11 cellular contexts compared by ENCODE assay signal in the genomic region with DNA sequence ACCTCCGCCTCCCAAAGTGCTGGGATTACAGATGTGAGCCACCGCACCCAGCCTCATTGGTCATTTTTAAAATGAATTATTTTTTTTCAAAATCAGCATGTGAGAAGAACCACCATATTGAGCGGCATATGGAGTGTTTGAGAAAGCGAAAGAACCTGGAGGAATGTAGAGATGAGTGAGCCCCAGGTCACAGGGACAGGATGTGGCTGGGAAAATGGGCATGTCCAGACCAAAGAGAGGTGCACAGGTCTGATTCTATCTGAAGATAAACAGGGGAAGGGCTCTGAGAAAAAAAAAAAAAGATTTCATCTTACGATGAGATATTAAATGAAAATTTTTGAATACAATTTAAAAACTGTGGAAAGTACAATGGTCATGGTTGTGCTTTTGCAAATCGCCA. TPM values are rescaled to one million over a fixed set of nuclear protein-coding genes. Genes with fewer than 3 reads are reported as not detected.
A peak's percentile ranks its signal among the peaks of the same experiment; 100 is the strongest.
DNase-seq lines count a peak whose midpoint lies in the region; ATAC-seq and TF ChIP-seq lines count a peak whose summit lies in the region.
"Not testable (repeated sequence)": the region's sequence is repeated elsewhere in the genome, so short reads cannot be mapped to it uniquely, and the experiment has no call there.
"Had no signal": no experiment of that assay in that cellular context is flagged by ENCODE, and none has a peak within 500 bp of the region (broad histone marks: within the 10 kb centered on the region; RNA-seq: fewer than 3 reads in every experiment).

No MANE protein-coding gene starts in this region.

- intact Hi-C loops in CD14-positive monocyte (cut with micrococcal nuclease) = loop anchor here in 1 of 2 donors (2.0 kb wide), 1 partner anchor 14 kb away; no protein-coding TSS in a partner anchor
- intact Hi-C loops in activated B cell treated with CpG ODN at 0.5 μM for 24 hours (cut with micrococcal nuclease) = loop anchor here (1.0 kb wide), 1 partner anchor 10 kb away; no protein-coding TSS in a partner anchor
- intact Hi-C loops in left ventricle myocardium inferior (cut with micrococcal nuclease); natural killer cell (cut with micrococcal nuclease): not testable (repeated sequence)

- not testable (repeated sequence) for ATAC-seq in activated B cell treated with CpG ODN at 0.5 μM for 24 hours (ENCODE audit: low read depth); activated T-cell treated with anti-CD3 and anti-CD28 coated beads, Interleukin-2, amount 50 U/mL, for 4 hours; thoracic aorta (ENCODE audit: insufficient number of reproducible peaks, low FRiP score, low read depth)
- ATAC-seq in natural killer cell = peak; percentile 27 to 46 (median 35)

- H3K27ac ChIP-seq in KOPT-K1 (ENCODE audit: low read depth, low read length, poor library complexity, severe bottlenecking) (peak overlapping the region; percentile 90), thoracic aorta (peak overlapping the region in 1 of 2 donors; percentile 8)
- not testable (repeated sequence) for H3K27ac ChIP-seq in left ventricle myocardium inferior (replicated peaks)

- H3K9me3 Mint-ChIP-seq in CD14-positive monocyte; activated B cell treated with CpG ODN at 0.5 μM for 24 hours; activated T-cell treated with anti-CD3 and anti-CD28 coated beads, Interleukin-2, amount 50 U/mL, for 4 hours; activated naive CD8-positive, alpha-beta T cell treated with anti-CD3 and anti-CD28 coated beads for 36 hours; natural killer cell: not testable (repeated sequence)

- peaks cover 35% of the 10 kb centered on the region for H3K36me3 ChIP-seq in KOPT-K1 (ENCODE audit: insufficient read depth, low read length)
- H3K36me3 ChIP-seq in left ventricle myocardium inferior, thoracic aorta: not testable (repeated sequence)

- not testable (repeated sequence) for H3K9me3 ChIP-seq in KOPT-K1 (ENCODE audit: insufficient read depth, low read length, poor library complexity, severe bottlenecking); left ventricle myocardium inferior (replicated peaks); thoracic aorta

- POLR2A ChIA-PET in activated B cell treated with CpG ODN at 0.5 μM for 24 hours (lab: Charles Lee) = interaction anchor here (0.8 to 1.1 kb wide), 2 partner anchors 9 to 26 kb away, joined by 4 to 8 read pairs; no protein-coding TSS in a partner anchor

- H3K27me3 ChIP-seq in left ventricle myocardium inferior (ENCODE audit: low read depth) = peaks cover 27% of the 10 kb centered on the region
- not testable (repeated sequence) for H3K27me3 ChIP-seq in thoracic aorta (replicated peaks; ENCODE audit: insufficient read depth)

- CTCF ChIA-PET in activated B cell treated with CpG ODN at 0.5 μM for 24 hours (lab: Charles Lee) = not testable (repeated sequence)

- peaks cover 65% of the 10 kb centered on the region for H3K4me1 Mint-ChIP-seq in CD14-positive monocyte
- H3K4me1 Mint-ChIP-seq in activated B cell treated with CpG ODN at 0.5 μM for 24 hours = peaks cover 72% of the 10 kb centered on the region
- peaks cover 64% of the 10 kb centered on the region for H3K4me1 Mint-ChIP-seq in activated T-cell treated with anti-CD3 and anti-CD28 coated beads, Interleukin-2, amount 50 U/mL, for 4 hours (ENCODE audit: low read depth)
- H3K4me1 Mint-ChIP-seq in activated naive CD8-positive, alpha-beta T cell treated with anti-CD3 and anti-CD28 coated beads for 36 hours = peaks cover 45% of the 10 kb centered on the region
- peaks cover 41 to 58% of the 10 kb centered on the region in 2 donors for H3K4me1 Mint-ChIP-seq in natural killer cell

- not testable (repeated sequence) for TF ChIP-seq CTCF in CD14-positive monocyte (IDR thresholded peaks at IDR 0.05); activated B cell treated with CpG ODN at 0.5 μM for 24 hours (IDR thresholded peaks at IDR 0.05); left ventricle myocardium inferior (IDR thresholded peaks at IDR 0.05; ENCODE audit: borderline replicate concordance); natural killer cell (IDR thresholded peaks at IDR 0.05); thoracic aorta (IDR thresholded peaks at IDR 0.05)

- not testable (repeated sequence) for H3K4me1 ChIP-seq in left ventricle myocardium inferior; thoracic aorta (ENCODE audit: control insufficient read depth in 1 of 2, low read depth in 2 of 2)

- H3K27ac Mint-ChIP-seq in CD14-positive monocyte (peak overlapping the region; percentile 89 to 99 (median 97)), activated B cell treated with CpG ODN at 0.5 μM for 24 hours (peak overlapping the region; percentile 92), natural killer cell (peak overlapping the region; percentile 96 to 97)
- peak overlapping the region; percentile 86 for H3K27ac Mint-ChIP-seq in activated naive CD8-positive, alpha-beta T cell treated with anti-CD3 and anti-CD28 coated beads for 36 hours

- H3K27me3 Mint-ChIP-seq in CD14-positive monocyte (ENCODE audit: low read depth in 3 of 3); activated B cell treated with CpG ODN at 0.5 μM for 24 hours; activated T-cell treated with anti-CD3 and anti-CD28 coated beads, Interleukin-2, amount 50 U/mL, for 4 hours (ENCODE audit: low read depth); activated naive CD8-positive, alpha-beta T cell treated with anti-CD3 and anti-CD28 coated beads for 36 hours; natural killer cell (ENCODE audit: low read depth in 2 of 2): not testable (repeated sequence)

- H3K36me3 Mint-ChIP-seq in CD14-positive monocyte (peaks cover 23 to 33% of the 10 kb centered on the region in 2 donors), activated B cell treated with CpG ODN at 0.5 μM for 24 hours (ENCODE audit: low read depth) (peaks cover 13% of the 10 kb centered on the region)
- H3K36me3 Mint-ChIP-seq in activated T-cell treated with anti-CD3 and anti-CD28 coated beads, Interleukin-2, amount 50 U/mL, for 4 hours (ENCODE audit: insufficient read depth); natural killer cell: not testable (repeated sequence)
- peaks cover 15% of the 10 kb centered on the region for H3K36me3 Mint-ChIP-seq in activated naive CD8-positive, alpha-beta T cell treated with anti-CD3 and anti-CD28 coated beads for 36 hours

- H3K4me3 Mint-ChIP-seq in CD14-positive monocyte = peak overlapping the region; percentile 92 to 95
- peak overlapping the region; percentile 88 for H3K4me3 Mint-ChIP-seq in activated B cell treated with CpG ODN at 0.5 μM for 24 hours
- peak overlapping the region; percentile 68 for H3K4me3 Mint-ChIP-seq in activated T-cell treated with anti-CD3 and anti-CD28 coated beads, Interleukin-2, amount 50 U/mL, for 4 hours
- peak overlapping the region; percentile 90 for H3K4me3 Mint-ChIP-seq in activated naive CD8-positive, alpha-beta T cell treated with anti-CD3 and anti-CD28 coated beads for 36 hours
- peak overlapping the region; percentile 97 for H3K4me3 Mint-ChIP-seq in natural killer cell

- not testable (repeated sequence) for DNase-seq in CD14-positive monocyte (ENCODE audit: low spot score); activated B cell treated with CpG ODN at 0.5 μM for 24 hours; activated T-cell treated with anti-CD3 and anti-CD28 coated beads, Interleukin-2, amount 50 U/mL, for 4 hours; activated naive CD8-positive, alpha-beta T cell treated with anti-CD3 and anti-CD28 coated beads for 36 hours; left ventricle myocardium inferior; natural killer cell; thoracic aorta (ENCODE audit: low spot score)

- H3K4me3 ChIP-seq in left ventricle myocardium inferior (peak overlapping the region; percentile 41), thoracic aorta (peak overlapping the region; percentile 43)

RNA-seq across cellular contexts. Expression of gene LAIR1, which starts 2.0 kb away (rescaled TPM):
- 10 to 100 TPM; 48.0 to 73.8 TPM for polyA plus RNA-seq in CD14-positive monocyte
- total RNA-seq in activated B cell treated with CpG ODN at 0.5 μM for 24 hours = 30.5 and 31.0 TPM in 2 replicates
- total RNA-seq in activated T-cell treated with anti-CD3 and anti-CD28 coated beads, Interleukin-2, amount 50 U/mL, for 4 hours = 1 to 10 TPM; 4.7 to 6.1 (median 5.5) TPM
- 10 to 100 TPM in 1 of 2 experiments, 1 to 10 TPM in 1; 9.0 to 10.1 TPM for total RNA-seq in activated naive CD8-positive, alpha-beta T cell treated with anti-CD3 and anti-CD28 coated beads for 36 hours
- total RNA-seq in left ventricle myocardium inferior = 5.1 TPM
- total RNA-seq in natural killer cell = 100 to 1,000 TPM; 117 to 163 (median 156) TPM
- total RNA-seq in thoracic aorta = 10 to 100 TPM; 31.2 to 64.7 TPM
- total RNA-seq: A673, HT-29, IMR-90 had no signal
- polyA plus RNA-seq: IMR-90 had no signal

RNA-seq across cellular contexts. Expression of gene LILRA4, which starts 23.8 kb away (rescaled TPM):
- 1 to 10 TPM; 2.2 to 3.4 TPM for polyA plus RNA-seq in CD14-positive monocyte
- total RNA-seq in activated B cell treated with CpG ODN at 0.5 μM for 24 hours = 26.3 and 26.6 TPM in 2 replicates
- not detected for total RNA-seq in activated T-cell treated with anti-CD3 and anti-CD28 coated beads, Interleukin-2, amount 50 U/mL, for 4 hours
- under 1 TPM in 1 of 2 experiments, not detected in 1; 0.40 TPM for total RNA-seq in activated naive CD8-positive, alpha-beta T cell treated with anti-CD3 and anti-CD28 coated beads for 36 hours
- not detected for total RNA-seq in left ventricle myocardium inferior
- 1 to 10 TPM in 2 of 3 donors, not detected in 1; 2.0 to 2.4 TPM for total RNA-seq in natural killer cell
- total RNA-seq in thoracic aorta = not detected
- total RNA-seq: A673, HT-29, IMR-90 had no signal
- polyA plus RNA-seq: IMR-90 had no signal

RNA-seq across cellular contexts. Expression of gene LILRA5, which starts 49.8 kb away (rescaled TPM):
- polyA plus RNA-seq in CD14-positive monocyte = 100 to 1,000 TPM; 516 to 580 TPM
- total RNA-seq in activated B cell treated with CpG ODN at 0.5 μM for 24 hours = 1.3 and 1.9 TPM in 2 replicates
- total RNA-seq in activated T-cell treated with anti-CD3 and anti-CD28 coated beads, Interleukin-2, amount 50 U/mL, for 4 hours = not detected
- total RNA-seq in activated naive CD8-positive, alpha-beta T cell treated with anti-CD3 and anti-CD28 coated beads for 36 hours = not detected
- 0.66 TPM for total RNA-seq in left ventricle myocardium inferior
- 10 to 100 TPM in 2 of 3 donors, 1 to 10 TPM in 1; 3.4 to 22.3 (median 11.1) TPM for total RNA-seq in natural killer cell
- 10 to 100 TPM in 1 of 2 donors, 1 to 10 TPM in 1; 9.6 to 12.2 TPM for total RNA-seq in thoracic aorta
- total RNA-seq: A673, HT-29, IMR-90 had no signal
- polyA plus RNA-seq: IMR-90 had no signal

RNA-seq across cellular contexts. Expression of gene TTYH1, which starts 52.5 kb away (rescaled TPM):
- polyA plus RNA-seq in CD14-positive monocyte = not detected
- total RNA-seq in activated B cell treated with CpG ODN at 0.5 μM for 24 hours = not detected in 2 replicates
- total RNA-seq in activated T-cell treated with anti-CD3 and anti-CD28 coated beads, Interleukin-2, amount 50 U/mL, for 4 hours = under 1 TPM in 1 of 3 donors, not detected in 2; 0.46 TPM
- total RNA-seq in activated naive CD8-positive, alpha-beta T cell treated with anti-CD3 and anti-CD28 coated beads for 36 hours = 1 to 10 TPM in 1 of 2 experiments, under 1 TPM in 1; 0.98 to 1.8 TPM
- total RNA-seq in left ventricle myocardium inferior = 1.9 TPM
- under 1 TPM; 0.59 to 0.84 (median 0.65) TPM for total RNA-seq in natural killer cell
- not detected for total RNA-seq in thoracic aorta
- total RNA-seq: HT-29, IMR-90 had no signal
- polyA plus RNA-seq: IMR-90 had no signal
